Comparison of ENCODE assay signal across 1 cellular context in the genomic region with DNA sequence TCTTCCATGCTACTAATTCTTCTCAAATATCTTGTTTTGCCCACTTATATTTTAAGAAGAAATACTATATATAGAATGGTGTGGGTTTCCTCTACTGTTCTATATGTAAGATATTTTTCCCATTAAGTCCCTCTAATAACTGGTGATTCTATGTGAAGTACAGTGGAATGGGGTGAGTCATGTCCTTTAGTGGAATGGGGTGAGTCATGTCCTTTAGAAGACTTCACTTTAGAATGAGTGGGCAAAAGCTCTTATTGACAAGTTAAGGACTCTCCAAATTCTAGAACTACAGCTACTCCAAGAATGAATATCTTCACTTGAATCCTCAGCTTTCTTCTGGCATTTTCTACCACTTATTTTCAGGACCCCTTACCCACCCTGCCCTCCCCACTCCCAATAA.
TF ChIP-seq lines count a peak whose summit lies in the region.

No MANE protein-coding gene starts in this region.

TF ChIP-seq in K562, 482 proteins besides CTCF, POLR2A, EP300 and RAD21 (continued from another document and continues in another):
- TF ChIP-seq, protein P1, sequence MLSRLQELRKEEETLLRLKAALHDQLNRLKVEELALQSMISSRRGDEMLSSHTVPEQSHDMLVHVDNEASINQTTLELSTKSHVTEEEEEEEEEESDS (CRISPR knock-in tag; IDR thresholded peaks at IDR 0.05) = no peak
- TF ChIP-seq GABPA (tag; conservative IDR thresholded peaks at IDR 0.05; ENCODE audit: low read depth) (no peak), MXD1 (CRISPR knock-in tag; IDR thresholded peaks at IDR 0.05; ENCODE audit: borderline replicate concordance, poor library complexity, severe bottlenecking) (no peak), ILK (tag; IDR thresholded peaks at IDR 0.05; ENCODE audit: borderline replicate concordance, low read depth) (no peak), ATF3 (IDR thresholded peaks at IDR 0.05) (peak; percentile 80), ATF3 (CRISPR knock-in tag; conservative IDR thresholded peaks at IDR 0.05) (no peak), ATF1 (CRISPR knock-in tag; IDR thresholded peaks at IDR 0.05) (no peak), ATF1 (tag; IDR thresholded peaks at IDR 0.05) (no peak), SRSF3 (IDR thresholded peaks at IDR 0.05; ENCODE audit: insufficient read depth, low read length) (no peak), SMARCA4 (IDR thresholded peaks at IDR 0.05) (peak; percentile 63), NFE2 (IDR thresholded peaks at IDR 0.05; ENCODE audit: low read depth) (peak; percentile 30; the same call in 1 of the 2 replicates), KDM2B (CRISPR knock-in tag; IDR thresholded peaks at IDR 0.05) (no peak), DPF2 (IDR thresholded peaks at IDR 0.05) (0 out of 2 replicates have a peak, but pooled peaks have one; percentile 20), XRCC5 (IDR thresholded peaks at IDR 0.05; ENCODE audit: low read depth, low read length) (no peak), ZNF384 (IDR thresholded peaks at IDR 0.05; ENCODE audit: low read depth, low read length) (no peak), GATAD2A (IDR thresholded peaks at IDR 0.05) (no peak), JUND (IDR thresholded peaks at IDR 0.05; ENCODE audit: borderline replicate concordance, low read depth, low read length) (peak; percentile 83), JUND (tag; IDR thresholded peaks at IDR 0.05; ENCODE audit: borderline replicate concordance, low read depth, low read length) (peak; percentile 76), XRCC4 (IDR thresholded peaks at IDR 0.05; ENCODE audit: extremely low read depth, insufficient read depth, insufficient read length) (no peak), PCBP2 (IDR thresholded peaks at IDR 0.05; ENCODE audit: low read depth, low read length, poor library complexity, severe bottlenecking) (no peak), CHD7 (IDR thresholded peaks at IDR 0.05; ENCODE audit: low read depth, low read length) (no peak), ZNF282 (CRISPR knock-in tag; IDR thresholded peaks at IDR 0.05) (no peak), FOXA3 (CRISPR knock-in tag; conservative IDR thresholded peaks at IDR 0.05 in 1 of 2, IDR thresholded peaks at IDR 0.05 in 1 of 2) (no peak), JUN (IDR thresholded peaks at IDR 0.05; ENCODE audit: borderline replicate concordance, low read depth, low read length) (peak; percentile 78), JUN (CRISPR knock-in tag; IDR thresholded peaks at IDR 0.05; ENCODE audit: borderline replicate concordance) (no peak), STAT5B (CRISPR knock-in tag; IDR thresholded peaks at IDR 0.05) (no peak), NCOA4 (IDR thresholded peaks at IDR 0.05; ENCODE audit: partially characterized antibody) (no peak), HIVEP1 (CRISPR knock-in tag; IDR thresholded peaks at IDR 0.05) (no peak), SMARCE1 (IDR thresholded peaks at IDR 0.05) (peak; percentile 28; the same call in 1 of the 2 replicates), ASH1L (IDR thresholded peaks at IDR 0.05; ENCODE audit: borderline replicate concordance, low read depth, partially characterized antibody) (no peak), NR4A1 (CRISPR knock-in tag; IDR thresholded peaks at IDR 0.05) (no peak), NR4A1 (tag; IDR thresholded peaks at IDR 0.05) (no peak), ETV5 (CRISPR knock-in tag; IDR thresholded peaks at IDR 0.05; ENCODE audit: low read depth) (no peak), FOXJ3 (CRISPR knock-in tag; IDR thresholded peaks at IDR 0.05) (no peak), ZNF551 (CRISPR knock-in tag; IDR thresholded peaks at IDR 0.05) (no peak), SMC3 (conservative IDR thresholded peaks at IDR 0.05; ENCODE audit: insufficient read depth, low read depth, low read length) (no peak), CEBPB (tag; IDR thresholded peaks at IDR 0.05) (no peak), ARID1B (IDR thresholded peaks at IDR 0.05) (peak; percentile 25; the same call in 1 of the 2 replicates)
- TF ChIP-seq, protein P2, sequence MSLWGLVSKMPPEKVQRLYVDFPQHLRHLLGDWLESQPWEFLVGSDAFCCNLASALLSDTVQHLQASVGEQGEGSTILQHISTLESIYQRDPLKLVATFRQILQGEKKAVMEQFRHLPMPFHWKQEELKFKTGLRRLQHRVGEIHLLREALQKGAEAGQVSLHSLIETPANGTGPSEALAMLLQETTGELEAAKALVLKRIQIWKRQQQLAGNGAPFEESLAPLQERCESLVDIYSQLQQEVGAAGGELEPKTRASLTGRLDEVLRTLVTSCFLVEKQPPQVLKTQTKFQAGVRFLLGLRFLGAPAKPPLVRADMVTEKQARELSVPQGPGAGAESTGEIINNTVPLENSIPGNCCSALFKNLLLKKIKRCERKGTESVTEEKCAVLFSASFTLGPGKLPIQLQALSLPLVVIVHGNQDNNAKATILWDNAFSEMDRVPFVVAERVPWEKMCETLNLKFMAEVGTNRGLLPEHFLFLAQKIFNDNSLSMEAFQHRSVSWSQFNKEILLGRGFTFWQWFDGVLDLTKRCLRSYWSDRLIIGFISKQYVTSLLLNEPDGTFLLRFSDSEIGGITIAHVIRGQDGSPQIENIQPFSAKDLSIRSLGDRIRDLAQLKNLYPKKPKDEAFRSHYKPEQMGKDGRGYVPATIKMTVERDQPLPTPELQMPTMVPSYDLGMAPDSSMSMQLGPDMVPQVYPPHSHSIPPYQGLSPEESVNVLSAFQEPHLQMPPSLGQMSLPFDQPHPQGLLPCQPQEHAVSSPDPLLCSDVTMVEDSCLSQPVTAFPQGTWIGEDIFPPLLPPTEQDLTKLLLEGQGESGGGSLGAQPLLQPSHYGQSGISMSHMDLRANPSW (CRISPR knock-in tag; IDR thresholded peaks at IDR 0.05) = no peak
- TF ChIP-seq, protein P3, sequence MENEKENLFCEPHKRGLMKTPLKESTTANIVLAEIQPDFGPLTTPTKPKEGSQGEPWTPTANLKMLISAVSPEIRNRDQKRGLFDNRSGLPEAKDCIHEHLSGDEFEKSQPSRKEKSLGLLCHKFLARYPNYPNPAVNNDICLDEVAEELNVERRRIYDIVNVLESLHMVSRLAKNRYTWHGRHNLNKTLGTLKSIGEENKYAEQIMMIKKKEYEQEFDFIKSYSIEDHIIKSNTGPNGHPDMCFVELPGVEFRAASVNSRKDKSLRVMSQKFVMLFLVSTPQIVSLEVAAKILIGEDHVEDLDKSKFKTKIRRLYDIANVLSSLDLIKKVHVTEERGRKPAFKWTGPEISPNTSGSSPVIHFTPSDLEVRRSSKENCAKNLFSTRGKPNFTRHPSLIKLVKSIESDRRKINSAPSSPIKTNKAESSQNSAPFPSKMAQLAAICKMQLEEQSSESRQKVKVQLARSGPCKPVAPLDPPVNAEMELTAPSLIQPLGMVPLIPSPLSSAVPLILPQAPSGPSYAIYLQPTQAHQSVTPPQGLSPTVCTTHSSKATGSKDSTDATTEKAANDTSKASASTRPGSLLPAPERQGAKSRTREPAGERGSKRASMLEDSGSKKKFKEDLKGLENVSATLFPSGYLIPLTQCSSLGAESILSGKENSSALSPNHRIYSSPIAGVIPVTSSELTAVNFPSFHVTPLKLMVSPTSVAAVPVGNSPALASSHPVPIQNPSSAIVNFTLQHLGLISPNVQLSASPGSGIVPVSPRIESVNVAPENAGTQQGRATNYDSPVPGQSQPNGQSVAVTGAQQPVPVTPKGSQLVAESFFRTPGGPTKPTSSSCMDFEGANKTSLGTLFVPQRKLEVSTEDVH (IDR thresholded peaks at IDR 0.05; ENCODE audit: low read depth, partially characterized antibody) = no peak
- TF ChIP-seq, protein P4, sequence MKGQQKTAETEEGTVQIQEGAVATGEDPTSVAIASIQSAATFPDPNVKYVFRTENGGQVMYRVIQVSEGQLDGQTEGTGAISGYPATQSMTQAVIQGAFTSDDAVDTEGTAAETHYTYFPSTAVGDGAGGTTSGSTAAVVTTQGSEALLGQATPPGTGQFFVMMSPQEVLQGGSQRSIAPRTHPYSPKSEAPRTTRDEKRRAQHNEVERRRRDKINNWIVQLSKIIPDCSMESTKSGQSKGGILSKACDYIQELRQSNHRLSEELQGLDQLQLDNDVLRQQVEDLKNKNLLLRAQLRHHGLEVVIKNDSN (CRISPR knock-in tag; IDR thresholded peaks at IDR 0.05) = no peak
- TF ChIP-seq, protein P5, sequence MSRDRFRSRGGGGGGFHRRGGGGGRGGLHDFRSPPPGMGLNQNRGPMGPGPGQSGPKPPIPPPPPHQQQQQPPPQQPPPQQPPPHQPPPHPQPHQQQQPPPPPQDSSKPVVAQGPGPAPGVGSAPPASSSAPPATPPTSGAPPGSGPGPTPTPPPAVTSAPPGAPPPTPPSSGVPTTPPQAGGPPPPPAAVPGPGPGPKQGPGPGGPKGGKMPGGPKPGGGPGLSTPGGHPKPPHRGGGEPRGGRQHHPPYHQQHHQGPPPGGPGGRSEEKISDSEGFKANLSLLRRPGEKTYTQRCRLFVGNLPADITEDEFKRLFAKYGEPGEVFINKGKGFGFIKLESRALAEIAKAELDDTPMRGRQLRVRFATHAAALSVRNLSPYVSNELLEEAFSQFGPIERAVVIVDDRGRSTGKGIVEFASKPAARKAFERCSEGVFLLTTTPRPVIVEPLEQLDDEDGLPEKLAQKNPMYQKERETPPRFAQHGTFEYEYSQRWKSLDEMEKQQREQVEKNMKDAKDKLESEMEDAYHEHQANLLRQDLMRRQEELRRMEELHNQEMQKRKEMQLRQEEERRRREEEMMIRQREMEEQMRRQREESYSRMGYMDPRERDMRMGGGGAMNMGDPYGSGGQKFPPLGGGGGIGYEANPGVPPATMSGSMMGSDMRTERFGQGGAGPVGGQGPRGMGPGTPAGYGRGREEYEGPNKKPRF (IDR thresholded peaks at IDR 0.05; ENCODE audit: low read depth, low read length) = no peak
